Comparison of ENCODE assay signal across 17 cellular contexts in the genomic region with DNA sequence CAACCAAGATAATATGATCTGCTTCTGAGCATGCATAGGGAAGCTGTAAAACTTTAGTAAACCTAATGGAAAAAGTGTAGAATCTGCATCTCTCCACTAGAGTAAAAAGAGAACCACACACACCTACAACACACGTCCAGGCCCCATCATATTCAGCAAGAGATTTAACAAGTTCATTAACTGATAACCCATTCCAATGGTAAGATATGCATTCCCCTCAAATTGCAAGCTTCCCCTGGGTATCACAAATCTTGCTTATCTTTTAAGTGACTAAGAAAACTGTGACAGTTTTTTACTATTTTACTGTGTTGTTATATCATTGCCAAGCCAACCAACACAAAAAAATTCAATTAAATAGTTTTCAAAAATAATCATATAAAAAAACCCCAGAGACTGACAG. TPM values are rescaled to one million over a fixed set of nuclear protein-coding genes. Genes with fewer than 3 reads are reported as not detected.
A peak's percentile ranks its signal among the peaks of the same experiment; 100 is the strongest.
DNase-seq lines count a peak whose midpoint lies in the region; TF ChIP-seq lines count a peak whose summit lies in the region.
"Had no signal": no experiment of that assay in that cellular context is flagged by ENCODE, and none has a peak within 500 bp of the region (broad histone marks: within the 10 kb centered on the region; RNA-seq: fewer than 3 reads in every experiment).

No MANE protein-coding gene starts in this region.

- no peak overlapping the region for H2AFZ ChIP-seq in Loucy (ENCODE audit: low read length)

- H3K23ac ChIP-seq in mesendoderm (ENCODE audit: low read length) = no peak overlapping the region

- H3K79me1 ChIP-seq in mesendoderm (ENCODE audit: low read length) = peaks cover 18% of the 10 kb centered on the region

- H2BK15ac ChIP-seq in mesendoderm (replicated peaks; ENCODE audit: low read depth) = no peak overlapping the region

- H3K4ac ChIP-seq in mesendoderm (ENCODE audit: low read depth, low read length) = no peak overlapping the region

- no peak overlapping the region for H2BK5ac ChIP-seq in mesendoderm (ENCODE audit: low read length)

- H2BK120ac ChIP-seq in mesendoderm (ENCODE audit: low read depth, low read length) = no peak overlapping the region

- H3K9me3 ChIP-seq in Loucy (ENCODE audit: insufficient read depth, low read depth, low read length) (no peaks in the 10 kb centered on the region), stomach (no peaks in the 10 kb centered on the region)
- H3K9me3 ChIP-seq: BE2C, Caco-2 had no signal

- H3K27ac ChIP-seq in mesendoderm (ENCODE audit: low read depth, low read length) (no peak overlapping the region), stomach (no peak overlapping the region)
- H3K27ac ChIP-seq: BLaER1 had no signal

- H3K36me3 ChIP-seq in Loucy (ENCODE audit: insufficient read depth, low read length) = no peaks in the 10 kb centered on the region
- no peaks in the 10 kb centered on the region for H3K36me3 ChIP-seq in mesendoderm (ENCODE audit: control insufficient read depth, insufficient read depth, low read length)
- H3K36me3 ChIP-seq in stomach = no peaks in the 10 kb centered on the region
- H3K36me3 ChIP-seq: BE2C, BLaER1 had no signal

- no peak overlapping the region for H4K5ac ChIP-seq in mesendoderm (ENCODE audit: low read length)

- H3K18ac ChIP-seq in mesendoderm (ENCODE audit: low read length) = no peak overlapping the region

- H3K4me3 ChIP-seq in Loucy (ENCODE audit: low read length, poor library complexity, severe bottlenecking) (no peak overlapping the region), mesendoderm (ENCODE audit: low read length) (no peak overlapping the region), lower leg skin (ENCODE audit: low read depth, poor library complexity, severe bottlenecking) (no peak overlapping the region), stomach (no peak overlapping the region)
- H3K4me3 ChIP-seq: BLaER1 had no signal

- H3K4me1 ChIP-seq in Loucy (ENCODE audit: insufficient read depth, low read length, poor library complexity, severe bottlenecking) (peaks cover 38% of the 10 kb centered on the region), mesendoderm (ENCODE audit: control insufficient read depth, low read depth, low read length) (peaks cover 13% of the 10 kb centered on the region), stomach (peaks cover 0 to 15% (median 8%) of the 10 kb centered on the region in 4 donors)
- H3K4me1 ChIP-seq: Caco-2 had no signal

- H2AK5ac ChIP-seq in mesendoderm (ENCODE audit: low read length) = no peak overlapping the region

- TF ChIP-seq CTCF in Loucy (conservative IDR thresholded peaks at IDR 0.05; ENCODE audit: low read length) = peak; percentile 15; the same call in 1 of the 2 replicates
- TF ChIP-seq CTCF in lower leg skin (IDR thresholded peaks at IDR 0.05) = no peak
- no peak for TF ChIP-seq CTCF in stomach (IDR thresholded peaks at IDR 0.05)

- no peaks in the 10 kb centered on the region for H3K9me2 ChIP-seq in Loucy (replicated peaks; ENCODE audit: low read depth, low read length)

- H3K56ac ChIP-seq in mesendoderm (ENCODE audit: low read length) = no peak overlapping the region

- no CpG with 5 or more reads among the region's 1 CpG for WGBS in mesendoderm (ENCODE audit: extremely low coverage, insufficient coverage, low lambda C conversion rate)
- 69 to 82% methylated on average over 1 of the region's 1 CpG for WGBS in lower leg skin, 2 donors
- WGBS in stomach, 5 donors = 63 to 75% (median 68%) methylated on average over 1 of the region's 1 CpG

- H3K4me2 ChIP-seq in Loucy (ENCODE audit: low read depth, low read length, poor library complexity, severe bottlenecking) (no peak overlapping the region), mesendoderm (ENCODE audit: low read length) (no peak overlapping the region)
- H3K4me2 ChIP-seq: BLaER1 had no signal

- intact Hi-C loops in lower leg skin (cut with DNase I; ENCODE audit: low total_unique reads) (no loop called here), stomach (cut with DNase I; ENCODE audit: low total_unique reads) (no loop called here)

- no peak for TF ChIP-seq POLR2A in lower leg skin (IDR thresholded peaks at IDR 0.05)
- no peak for TF ChIP-seq POLR2A in stomach (IDR thresholded peaks at IDR 0.05)

- H3K79me2 ChIP-seq in Loucy (ENCODE audit: insufficient read depth, low read length) (peaks cover 81% of the 10 kb centered on the region), mesendoderm (ENCODE audit: control insufficient read depth, insufficient read depth, low read length) (peaks cover 62% of the 10 kb centered on the region)

- TF ChIP-seq EP300 in stomach (IDR thresholded peaks at IDR 0.05) = no peak

- peaks cover 18% of the 10 kb centered on the region for H4K20me1 ChIP-seq in Loucy (ENCODE audit: insufficient read depth, low read length, poor library complexity, severe bottlenecking)

- no peak overlapping the region for H3K9ac ChIP-seq in Loucy (ENCODE audit: low read depth, low read length, poor library complexity, severe bottlenecking)
- H3K9ac ChIP-seq in mesendoderm (ENCODE audit: low read length) = no peak overlapping the region
- H3K9ac ChIP-seq: BLaER1 had no signal

- DNase-seq in mesendoderm (peak; percentile 67), COLO668 (lab: John Stamatoyannopoulos, UW; ENCODE audit: unreplicated experiment) (no peak), lower leg skin (ENCODE audit: low spot score in 2 of 2) (no peak), stomach (no peak)
- DNase-seq: 8988T; ACHN; BE2C; C1 segment of cervical spinal cord; Caco-2; Calu3; CD4-positive, alpha-beta memory T cell; CD4-positive, CD25-positive, alpha-beta regulatory T cell; CD8-positive, alpha-beta memory T cell; DMS79 treated with DMSO at 0.1 percent for 48 hours; GF-D8 had no signal

- H3K27me3 ChIP-seq in Loucy (ENCODE audit: insufficient read depth, low read length, poor library complexity, severe bottlenecking) = no peaks in the 10 kb centered on the region
- H3K27me3 ChIP-seq in mesendoderm (ENCODE audit: insufficient read depth, low read length, poor library complexity) = no peaks in the 10 kb centered on the region
- H3K27me3 ChIP-seq in stomach = no peaks in the 10 kb centered on the region
- H3K27me3 ChIP-seq: BE2C, BLaER1 had no signal

- no peak overlapping the region for H4K8ac ChIP-seq in mesendoderm (ENCODE audit: low read depth, low read length)

- H3F3A ChIP-seq in Loucy (ENCODE audit: low read depth) = no peaks in the 10 kb centered on the region

RNA-seq across cellular contexts. Expression of a gene that starts 8.0 kb away (rescaled TPM):
- polyA plus RNA-seq in mesendoderm (2013, experiment 1 of 2) = 17.6 TPM
- 17.2 TPM for polyA plus RNA-seq in mesendoderm (2013, experiment 2 of 2)
- total RNA-seq in lower leg skin (1 to 10 TPM; 3.8 to 7.3 (median 5.0) TPM), stomach (10 to 100 TPM in 3 of 5 donors, 1 to 10 TPM in 2; 2.0 to 28.7 (median 21.6) TPM)
- 1 to 10 TPM; 2.3 to 4.6 (median 3.7) TPM for polyA plus RNA-seq in stomach
